In the genomic region with DNA sequence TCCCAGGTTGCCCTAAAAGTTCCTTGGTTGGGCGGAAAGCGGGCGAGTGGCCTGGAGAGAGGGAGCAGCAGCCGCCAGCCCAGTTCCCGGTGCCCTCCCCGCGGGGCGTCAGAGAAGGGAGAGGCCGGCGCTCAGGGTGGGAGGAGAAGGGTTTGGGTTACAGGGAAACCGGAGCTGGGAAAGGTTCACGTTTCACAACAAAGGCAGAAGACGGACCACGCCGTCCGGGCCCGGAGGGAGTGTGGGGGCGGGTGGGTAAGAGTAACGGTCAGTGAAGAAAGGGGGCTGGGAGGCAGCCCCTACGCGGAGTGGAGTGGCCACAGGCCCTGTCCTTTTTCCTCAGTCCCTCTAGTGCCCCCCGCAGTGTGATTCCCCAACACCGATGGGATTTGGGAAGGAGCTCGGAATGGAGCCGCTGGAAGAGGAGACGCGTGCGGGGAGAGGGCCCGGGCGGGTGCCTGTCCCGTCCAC, we compare ENCODE assay signal across 9 cellular contexts. TPM values are rescaled to one million over a fixed set of nuclear protein-coding genes. Genes with fewer than 3 reads are reported as not detected.
DNase-seq lines count a peak whose midpoint lies in the region; ATAC-seq and TF ChIP-seq lines count a peak whose summit lies in the region.
"Had no signal": no experiment of that assay in that cellular context is flagged by ENCODE, and none has a peak within 500 bp of the region (broad histone marks: within the 10 kb centered on the region; RNA-seq: fewer than 3 reads in every experiment).

No MANE protein-coding gene starts in this region.

- CTCF ChIA-PET in Caco-2 (lab: Charles Lee) (interaction anchor here (0.6 to 1.3 kb wide), 5 partner anchors 13 to 115 kb away, joined by 3 to 9 read pairs (median 3); partner anchors contain the start of gene QPCTL), IMR-90 (lab: Yijun Ruan, JAX) (interaction anchor here (0.6 to 1.2 kb wide), 3 partner anchors 32 to 222 kb away, joined by 3 to 6 read pairs (median 4); no protein-coding TSS in a partner anchor)
- CTCF ChIA-PET in activated CD4-positive, alpha-beta T cell treated with anti-CD3 and anti-CD28 coated beads, Interleukin-2, amount 10 ng/mL, durations not matched to agents 7 days and 5 days (lab: Charles Lee): interaction anchor here (0.6 to 1.2 kb wide), 4 partner anchors 28 to 77 kb away, joined by 3 to 4 read pairs (median 3); no protein-coding TSS in a partner anchor

- H2AK9ac ChIP-seq in IMR-90 (replicated peaks; ENCODE audit: low read depth, low read length, poor library complexity): peak overlapping the region; percentile 98

- H3K9me3 ChIP-seq in Caco-2 (no peaks in the 10 kb centered on the region), IMR-90 (ENCODE audit: control insufficient read depth, insufficient read depth, low read length) (no peaks in the 10 kb centered on the region), adrenal gland (replicated peaks in 1 of 3) (no peaks in the 10 kb centered on the region)

- H2BK5ac ChIP-seq in IMR-90 (ENCODE audit: low read depth, low read length, poor library complexity, severe bottlenecking): peak overlapping the region; percentile 97

- H2AFZ ChIP-seq in IMR-90 (replicated peaks; ENCODE audit: low read length, poor library complexity): peak overlapping the region; percentile 88

- in situ Hi-C loops in IMR-90 (cut with MboI; ENCODE audit: low sequenced_read_pairs): no loop called here

- DNase-seq in Caco-2: peak; percentile 72 to 74
- DNase-seq in IMR-90: peak; percentile 89
- peak; percentile 82 to 91 (median 89) for DNase-seq in adrenal gland
- peak; percentile 85 for DNase-seq in hepatic stellate cell (ENCODE audit: low spot score)
- peak; percentile 91 for DNase-seq in sciatic nerve (ENCODE audit: low spot score)
- no peak for DNase-seq in activated CD4-positive, alpha-beta T cell treated with anti-CD3 and anti-CD28 coated beads, Interleukin-2, amount 10 ng/mL, durations not matched to agents 7 days and 5 days
- no peak for DNase-seq in activated gamma-delta T cell (lab: John Stamatoyannopoulos, UW)

- peak overlapping the region; percentile 91 for H3K23ac ChIP-seq in IMR-90 (ENCODE audit: low read depth, low read length)

- peaks cover 52% of the 10 kb centered on the region for H3K36me3 Mint-ChIP-seq in Caco-2 (ENCODE audit: insufficient read depth, unreplicated experiment)
- no peaks in the 10 kb centered on the region for H3K36me3 Mint-ChIP-seq in activated CD4-positive, alpha-beta T cell treated with anti-CD3 and anti-CD28 coated beads, Interleukin-2, amount 10 ng/mL, durations not matched to agents 7 days and 5 days (ENCODE audit: low read depth)

- no peaks in the 10 kb centered on the region for H3K27me3 Mint-ChIP-seq in Caco-2 (ENCODE audit: insufficient read depth, unreplicated experiment)
- H3K27me3 Mint-ChIP-seq in activated CD4-positive, alpha-beta T cell treated with anti-CD3 and anti-CD28 coated beads, Interleukin-2, amount 10 ng/mL, durations not matched to agents 7 days and 5 days: peaks cover 16% of the 10 kb centered on the region

- H3K56ac ChIP-seq in IMR-90 (ENCODE audit: extremely low read depth, insufficient read depth, low read length): peak overlapping the region; percentile 66

- ATAC-seq in IMR-90 (ENCODE audit: low read depth) (peak; percentile 28), sciatic nerve (peak; percentile 31), GM18868 (IDR thresholded peaks at IDR 0.05; ENCODE audit: unreplicated experiment) (no peak)

- no peaks in the 10 kb centered on the region for H3K27me3 ChIP-seq in Caco-2 (replicated peaks; ENCODE audit: control insufficient read depth, insufficient read depth, low read length)
- H3K27me3 ChIP-seq in IMR-90 (ENCODE audit: control insufficient read depth, insufficient read depth, low read length): no peaks in the 10 kb centered on the region
- no peaks in the 10 kb centered on the region for H3K27me3 ChIP-seq in adrenal gland

- no peak for TF ChIP-seq RAD21 in IMR-90 (IDR thresholded peaks at IDR 0.05; ENCODE audit: low read length)

- no peak overlapping the region for H2BK15ac ChIP-seq in IMR-90 (ENCODE audit: low read depth, low read length)

- H3K9me1 ChIP-seq in IMR-90 (ENCODE audit: insufficient read depth, low read length): no peaks in the 10 kb centered on the region; the same call in 1 of the 2 replicates

- no peak overlapping the region for H2BK20ac ChIP-seq in IMR-90 (ENCODE audit: low read depth, low read length)

- H3K4me3 Mint-ChIP-seq in Caco-2 (ENCODE audit: unreplicated experiment): peak overlapping the region; percentile 97
- H3K4me3 Mint-ChIP-seq in activated CD4-positive, alpha-beta T cell treated with anti-CD3 and anti-CD28 coated beads, Interleukin-2, amount 10 ng/mL, durations not matched to agents 7 days and 5 days: no peak overlapping the region

- peaks cover 6% of the 10 kb centered on the region for H3K4me1 ChIP-seq in Caco-2
- H3K4me1 ChIP-seq in IMR-90 (ENCODE audit: control insufficient read depth, insufficient read depth, low read length): peaks cover 22% of the 10 kb centered on the region
- H3K4me1 ChIP-seq in adrenal gland (replicated peaks in 1 of 2): peaks cover 7 to 24% of the 10 kb centered on the region in 2 donors

- H3K18ac ChIP-seq in IMR-90 (ENCODE audit: low read depth, low read length): peak overlapping the region; percentile 62; the same call in 1 of the 2 replicates

- peak overlapping the region; percentile 68 for H3K4me3 ChIP-seq in Caco-2 (ENCODE audit: low read depth, low read length)
- peak overlapping the region; percentile 62 for H3K4me3 ChIP-seq in IMR-90 (ENCODE audit: insufficient read depth, low read depth, low read length)
- H3K4me3 ChIP-seq in adrenal gland: peak overlapping the region in 3 of 4 donors; percentile 28 to 86 (median 76)

- POLR2A ChIA-PET in Caco-2 (lab: Charles Lee) (interaction anchor here (0.6 to 3.7 kb wide), 6 partner anchors 37 to 119 kb away, joined by 3 to 64 read pairs (median 14); partner anchors contain the start of genes FBXO46, IRF2BP1, QPCTL and SNRPD2), IMR-90 (lab: Charles Lee; ENCODE audit: unreplicated experiment) (interaction anchor here (0.5 to 0.6 kb wide), 3 partner anchors 15 to 37 kb away, joined by 4 to 10 read pairs (median 5); partner anchors contain the start of gene FBXO46)
- POLR2A ChIA-PET in activated CD4-positive, alpha-beta T cell treated with anti-CD3 and anti-CD28 coated beads, Interleukin-2, amount 10 ng/mL, durations not matched to agents 7 days and 5 days (lab: Charles Lee): no interaction called here

- peak overlapping the region; percentile 89 for H3K9ac ChIP-seq in IMR-90 (ENCODE audit: low read depth, low read length)

- H2BK120ac ChIP-seq in IMR-90 (ENCODE audit: low read depth, low read length): peak overlapping the region; percentile 63; the same call in 1 of the 2 replicates

- peak overlapping the region; percentile 79 for H3K27ac Mint-ChIP-seq in Caco-2 (ENCODE audit: unreplicated experiment)
- no peak overlapping the region for H3K27ac Mint-ChIP-seq in activated CD4-positive, alpha-beta T cell treated with anti-CD3 and anti-CD28 coated beads, Interleukin-2, amount 10 ng/mL, durations not matched to agents 7 days and 5 days

- peak overlapping the region; percentile 81 for H2AK5ac ChIP-seq in IMR-90 (ENCODE audit: low read depth, low read length)

- H4K8ac ChIP-seq in IMR-90 (ENCODE audit: low read depth in 2 of 2, low read length in 2 of 2): peak overlapping the region; percentile 15 to 86; a peak in 2 of 4 replicates

- TF ChIP-seq CTCF in Caco-2 (IDR thresholded peaks at IDR 0.05; ENCODE audit: insufficient read depth in 1 of 2, low read depth in 1 of 2, low read length in 1 of 2, severe bottlenecking in 1 of 2, unreplicated experiment in 1 of 2) (no peak), IMR-90 (conservative IDR thresholded peaks at IDR 0.05; ENCODE audit: low read depth, low read length) (no peak), adrenal gland (IDR thresholded peaks at IDR 0.05) (no peak)

- dilution Hi-C loops in IMR-90 (cut with HindIII; ENCODE audit: low sequenced_read_pairs, unreplicated experiment): no loop called here

- H4K20me1 ChIP-seq in IMR-90 (ENCODE audit: insufficient read depth, low read length): peaks cover 12% of the 10 kb centered on the region

- WGBS in IMR-90 (ENCODE audit: extremely low coverage in 2 of 2, insufficient read length in 1 of 2), 2 experiments: 0% methylated on average over 5 of the region's 31 CpGs; no CpG with 5 or more reads in 1 of the 2 experiments
- 13 to 27% (median 15%) methylated on average over 13 to 31 of the region's 31 CpGs for WGBS in adrenal gland, 4 donors

- peaks cover 0 to 20% of the 10 kb centered on the region in 2 experiments; a peak in 1 of 4 replicates for H3K79me1 ChIP-seq in IMR-90 (ENCODE audit: low read depth in 1 of 2, low read length in 2 of 2)

- peak overlapping the region; percentile 46; the same call in 1 of the 2 replicates for H4K5ac ChIP-seq in IMR-90 (ENCODE audit: low read depth, low read length)

- H3K36me3 ChIP-seq in Caco-2 (ENCODE audit: control insufficient read depth, insufficient read depth, low read length): no peaks in the 10 kb centered on the region
- H3K36me3 ChIP-seq in IMR-90 (ENCODE audit: control insufficient read depth, insufficient read depth, low read length): peaks cover 5% of the 10 kb centered on the region; the same call in 1 of the 2 replicates
- H3K36me3 ChIP-seq in adrenal gland (replicated peaks in 1 of 2): peaks cover 0 to 8% of the 10 kb centered on the region in 2 donors

- TF ChIP-seq POLR2A in IMR-90 (IDR thresholded peaks at IDR 0.05; ENCODE audit: low read depth, low read length) (no peak; the same call in 1 of the 2 replicates), adrenal gland (IDR thresholded peaks at IDR 0.05) (peak; percentile 20 to 85)

- peak overlapping the region; percentile 88; the same call in 1 of the 2 replicates for H3K14ac ChIP-seq in IMR-90 (replicated peaks; ENCODE audit: low read depth, low read length)

- H3K4me1 Mint-ChIP-seq in Caco-2 (ENCODE audit: low read depth, unreplicated experiment): peaks cover 14% of the 10 kb centered on the region
- H3K4me1 Mint-ChIP-seq in activated CD4-positive, alpha-beta T cell treated with anti-CD3 and anti-CD28 coated beads, Interleukin-2, amount 10 ng/mL, durations not matched to agents 7 days and 5 days: peaks cover 21% of the 10 kb centered on the region

- no peaks in the 10 kb centered on the region for H3K9me3 Mint-ChIP-seq in Caco-2 (ENCODE audit: unreplicated experiment)
- no peaks in the 10 kb centered on the region for H3K9me3 Mint-ChIP-seq in activated CD4-positive, alpha-beta T cell treated with anti-CD3 and anti-CD28 coated beads, Interleukin-2, amount 10 ng/mL, durations not matched to agents 7 days and 5 days

- BruUV-seq in Caco-2 (replicated peaks; lab: Mats Ljungman, UMichigan) (no TSS peak), IMR-90 (replicated peaks; lab: Mats Ljungman, UMichigan) (no TSS peak)

- H4K91ac ChIP-seq in IMR-90 (ENCODE audit: insufficient read depth, low read depth, low read length): peak overlapping the region; percentile 86

- peak overlapping the region; percentile 98 for H3K27ac ChIP-seq in IMR-90 (ENCODE audit: insufficient read depth, low read length)
- peak overlapping the region; percentile 92 to 98 (median 94) for H3K27ac ChIP-seq in adrenal gland

- H3K4me2 ChIP-seq in IMR-90 (ENCODE audit: low read depth, low read length): peak overlapping the region; percentile 86

- H3K4ac ChIP-seq in IMR-90 (ENCODE audit: low read depth, low read length): peak overlapping the region; percentile 85

- intact Hi-C loops in Caco-2 (cut with micrococcal nuclease; ENCODE audit: unreplicated experiment) (no loop called here), IMR-90 (cut with micrococcal nuclease) (loop anchor here (2.0 kb wide), 1 partner anchor 37 kb away; the partner anchor contains the start of gene FBXO46), adrenal gland (cut with DNase I) (loop anchor here in 1 of 2 donors (5.0 kb wide), 1 partner anchor 55 kb away; no protein-coding TSS in a partner anchor), sciatic nerve (cut with DNase I) (loop anchor here (10.0 kb wide), 1 partner anchor 73 kb away; the partner anchor contains the start of genes QPCTL and SNRPD2)

RNA-seq across cellular contexts. Expression of gene SIX5, which starts 1.6 kb away (rescaled TPM):
- total RNA-seq in Caco-2 (2022) (23.7 and 28.6 TPM in 2 replicates), IMR-90 (2012; rRNA removed) (0.90 and 1.4 TPM in 2 replicates), adrenal gland (10 to 100 TPM; 12.5 to 67.6 (median 27.1) TPM), sciatic nerve (26.3 TPM)
- polyA plus RNA-seq in IMR-90 (2012; rRNA removed) (15.5 TPM in 2 replicates), adrenal gland (10 to 100 TPM in 2 of 3 donors, 1 to 10 TPM in 1; 6.2 to 69.1 (median 32.9) TPM)
- 11.5 and 18.1 TPM in 2 replicates for polyA plus RNA-seq in IMR-90 (2012; cell fraction: cytosol; rRNA removed)
- polyA plus RNA-seq in IMR-90 (2012; cell fraction: nucleus; rRNA removed; ENCODE audit: low replicate concordance): 24.5 and 68.5 TPM in 2 replicates
- under 1 TPM; 0.64 to 0.85 TPM for total RNA-seq in activated CD4-positive, alpha-beta T cell treated with anti-CD3 and anti-CD28 coated beads, Interleukin-2, amount 10 ng/mL, durations not matched to agents 7 days and 5 days

RNA-seq across cellular contexts. Expression of gene DMPK, which starts 14.8 kb away (rescaled TPM):
- total RNA-seq in Caco-2 (2022) (28.1 and 30.2 TPM in 2 replicates), IMR-90 (2012; rRNA removed) (7.9 and 10.0 TPM in 2 replicates), adrenal gland (100 to 1,000 TPM in 5 of 8 donors, 10 to 100 TPM in 3; 89.1 to 197 (median 116) TPM), sciatic nerve (77.9 TPM)
- polyA plus RNA-seq in IMR-90 (2012; rRNA removed) (48.5 and 50.7 TPM in 2 replicates), adrenal gland (100 to 1,000 TPM in 2 of 3 donors, 10 to 100 TPM in 1; 76.8 to 748 (median 185) TPM)
- 39.1 and 50.8 TPM in 2 replicates for polyA plus RNA-seq in IMR-90 (2012; cell fraction: cytosol; rRNA removed)
- polyA plus RNA-seq in IMR-90 (2012; cell fraction: nucleus; rRNA removed; ENCODE audit: low replicate concordance): 395 and 718 TPM in 2 replicates
- total RNA-seq in activated CD4-positive, alpha-beta T cell treated with anti-CD3 and anti-CD28 coated beads, Interleukin-2, amount 10 ng/mL, durations not matched to agents 7 days and 5 days: 10 to 100 TPM; 24.1 to 24.4 TPM

RNA-seq across cellular contexts. Expression of gene DMWD, which starts 25.2 kb away (rescaled TPM):
- total RNA-seq in Caco-2 (2022) (72.4 and 76.3 TPM in 2 replicates), IMR-90 (2012; rRNA removed) (9.7 and 10.0 TPM in 2 replicates), adrenal gland (10 to 100 TPM; 29.2 to 59.5 (median 36.0) TPM), sciatic nerve (57.4 TPM)
- polyA plus RNA-seq in IMR-90 (2012; rRNA removed) (28.5 and 33.1 TPM in 2 replicates), adrenal gland (10 to 100 TPM; 14.2 to 91.5 (median 16.7) TPM)
- 16.5 and 25.3 TPM in 2 replicates for polyA plus RNA-seq in IMR-90 (2012; cell fraction: cytosol; rRNA removed)
- polyA plus RNA-seq in IMR-90 (2012; cell fraction: nucleus; rRNA removed; ENCODE audit: low replicate concordance): 159 and 263 TPM in 2 replicates
- total RNA-seq in activated CD4-positive, alpha-beta T cell treated with anti-CD3 and anti-CD28 coated beads, Interleukin-2, amount 10 ng/mL, durations not matched to agents 7 days and 5 days: 10 to 100 TPM; 35.0 to 37.8 TPM

RNA-seq across cellular contexts. Expression of gene MEIOSIN, which starts 34.2 kb away (rescaled TPM):
- total RNA-seq in Caco-2 (2022) (not detected in 2 replicates), IMR-90 (2012; rRNA removed) (not detected in 2 replicates), adrenal gland (not detected), sciatic nerve (not detected)
- polyA plus RNA-seq in IMR-90 (2012; rRNA removed) (not detected in 2 replicates), adrenal gland (under 1 TPM in 2 of 3 donors, not detected in 1; 0.03 to 0.05 TPM)
- polyA plus RNA-seq in IMR-90 (2012; cell fraction: cytosol; rRNA removed): not detected in 2 replicates
- polyA plus RNA-seq in IMR-90 (2012; cell fraction: nucleus; rRNA removed; ENCODE audit: low replicate concordance): not detected in 2 replicates
- total RNA-seq in activated CD4-positive, alpha-beta T cell treated with anti-CD3 and anti-CD28 coated beads, Interleukin-2, amount 10 ng/mL, durations not matched to agents 7 days and 5 days: not detected
- total RNA-seq: T-helper 2 cell treated with Interferon-gamma antibody and Interleukin-4, amounts not matched to agents 100 ng/mL and 5 ng/mL, for 36 hours had no signal

RNA-seq across cellular contexts. Expression of gene FBXO46, which starts 36.7 kb away (rescaled TPM):
- total RNA-seq in Caco-2 (2022) (31.0 and 37.0 TPM in 2 replicates), IMR-90 (2012; rRNA removed) (2.2 and 3.0 TPM in 2 replicates), adrenal gland (10 to 100 TPM in 7 of 8 donors, 1 to 10 TPM in 1; 5.7 to 25.6 (median 12.0) TPM), sciatic nerve (23.6 TPM)
- polyA plus RNA-seq in IMR-90 (2012; rRNA removed) (6.8 and 7.0 TPM in 2 replicates), adrenal gland (10 to 100 TPM in 1 of 3 donors, 1 to 10 TPM in 2; 3.2 to 19.5 (median 9.1) TPM)
- 4.4 and 7.9 TPM in 2 replicates for polyA plus RNA-seq in IMR-90 (2012; cell fraction: cytosol; rRNA removed)
- polyA plus RNA-seq in IMR-90 (2012; cell fraction: nucleus; rRNA removed; ENCODE audit: low replicate concordance): 15.3 and 29.9 TPM in 2 replicates
- 10 to 100 TPM; 38.5 to 40.0 TPM for total RNA-seq in activated CD4-positive, alpha-beta T cell treated with anti-CD3 and anti-CD28 coated beads, Interleukin-2, amount 10 ng/mL, durations not matched to agents 7 days and 5 days

Comparison
In these comparisons a context has a peak if more than half of its experiments do, and no peak if none do; other contexts are left out.
1. DNase-seq: peak in Caco-2 (2 of 2), IMR-90 (single experiment), adrenal gland (7 of 7), hepatic stellate cell (single experiment) and sciatic nerve (single experiment); none in activated CD4-positive, alpha-beta T cell treated with anti-CD3 and anti-CD28 coated beads, Interleukin-2, amount 10 ng/mL, durations not matched to agents 7 days and 5 days (single experiment) and activated gamma-delta T cell (single experiment).
2. Peak in every context shown above with its lines, with median percentiles within 50 percentile points of each other: H3K4me3 ChIP-seq.